In genomic region chr14:34072401-34072800, GRCh38 we compare ENCODE assay signal across 28 cellular contexts.
"Had no signal": no experiment of that assay in that cellular context is flagged by ENCODE, and none has a peak within 500 bp of the region (broad histone marks: within the 10 kb centered on the region; RNA-seq: fewer than 3 reads in every experiment).

No MANE protein-coding gene starts in this region.

- H3K27ac ChIP-seq: coronary artery, dorsolateral prefrontal cortex, epithelial cell of prostate, esophagus squamous epithelium, gastrocnemius medialis, heart right ventricle, left lung, lower lobe of right lung had no signal

- H3K27me3 ChIP-seq: dorsolateral prefrontal cortex, esophagus squamous epithelium, gastrocnemius medialis, heart right ventricle, left lung had no signal

- FAIRE-seq: colon, endometrium, islet of Langerhans, keratinocyte had no signal

- ATAC-seq: effector memory CD8-positive, alpha-beta T cell; esophagus mucosa; gastrocnemius medialis; heart right ventricle; left cardiac atrium; left lung; left ventricle myocardium superior; lower lobe of right lung; mucosa of descending colon had no signal

- DNase-seq: dermis blood vessel endothelial cell; dorsolateral prefrontal cortex; effector CD4-positive, alpha-beta T cell; effector memory CD8-positive, alpha-beta T cell; endodermal cell; erythroblast; esophagus squamous epithelium; foreskin fibroblast; foreskin melanocyte; gastrocnemius medialis; glutamatergic neuron; head of caudate nucleus; heart right ventricle; hippocampal formation; left cardiac atrium; left lung; left ventricle myocardium superior; lower lobe of right lung; mesenchymal stem cell; mucosa of descending colon; naive B cell had no signal

- H3K4me3 ChIP-seq: coronary artery, dorsolateral prefrontal cortex, esophagus squamous epithelium, gastrocnemius medialis, heart right ventricle, left lung, lower lobe of right lung, mucosa of descending colon had no signal

- H3K36me3 ChIP-seq: esophagus squamous epithelium, gastrocnemius medialis, heart right ventricle, left lung, lower lobe of right lung had no signal

- H3K4me1 ChIP-seq: esophagus squamous epithelium, gastrocnemius medialis, left lung, lower lobe of right lung had no signal

- H3K9me3 ChIP-seq: esophagus squamous epithelium, gastrocnemius medialis, left lung, lower lobe of right lung had no signal
